ENCODE assay signal across 14 cellular contexts in genomic region chr14:68669101-68669500, GRCh38.
DNase-seq lines count a peak whose midpoint lies in the region; ATAC-seq and TF ChIP-seq lines count a peak whose summit lies in the region.
"Had no signal": no experiment of that assay in that cellular context is flagged by ENCODE, and none has a peak within 500 bp of the region (broad histone marks: within the 10 kb centered on the region; RNA-seq: fewer than 3 reads in every experiment).

No MANE protein-coding gene starts in this region.

- intact Hi-C loops in left colon (cut with DNase I, micrococcal nuclease): no loop called here

- no peaks in the 10 kb centered on the region for H4K20me1 ChIP-seq in GM23338 (replicated peaks; ENCODE audit: insufficient read depth)

- H3K4me3 ChIP-seq in adipocyte (ENCODE audit: low read length) (no peak overlapping the region), GM23338 (no peak overlapping the region)

- H3K36me3 Mint-ChIP-seq in stimulated activated memory B cell treated with anti-CD40 and anti-IgM and Interleukin-4, amounts not matched to agents 10 μg/mL and 1 μg/mL and 100 μg/mL, for 72 hours: peaks cover 23% of the 10 kb centered on the region
- no peaks in the 10 kb centered on the region for H3K36me3 Mint-ChIP-seq in GM23338 (ENCODE audit: low read depth)

- peaks cover 18% of the 10 kb centered on the region for H3K9me2 ChIP-seq in GM23338 (ENCODE audit: insufficient read depth)

- DNase-seq in ELF-1 (ENCODE audit: low read depth, low spot score): peak; percentile 96
- DNase-seq in adipocyte (ENCODE audit: low read depth): peak; percentile 27
- peak; percentile 54 for DNase-seq in left kidney (ENCODE audit: low read depth, low spot score)
- DNase-seq in stimulated activated CD4-positive, alpha-beta T cell treated with anti-CD3 and anti-CD28 coated beads, Interleukin-2, amount 100 ng/mL, for 24 hours: no peak
- DNase-seq in left colon: no peak
- DNase-seq in stimulated activated CD4-positive, alpha-beta T cell treated with anti-CD3 and anti-CD28 coated beads, Interleukin-2, amount 100 ng/mL, for 48 hours: no peak
- no peak for DNase-seq in GM23338 (ENCODE audit: low spot score)
- DNase-seq: C1 segment of cervical spinal cord; NCI-H1436 treated with DMSO at 0.1 percent for 48 hours; NCI-H526; stimulated activated CD4-positive, alpha-beta T cell treated with anti-CD3 and anti-CD28 coated beads, Interleukin-1b, Interleukin-23, amount 100 ng/mL, for 48 hours had no signal

- H2AFZ ChIP-seq in GM23338: no peak overlapping the region

- ATAC-seq in stimulated activated memory B cell treated with anti-CD40 and anti-IgM and Interleukin-4, amounts not matched to agents 10 μg/mL and 1 μg/mL and 100 μg/mL, for 72 hours: no peak
- ATAC-seq in left colon (no peak), GM23338 (no peak)

- H3K79me2 ChIP-seq in GM23338 (replicated peaks; ENCODE audit: insufficient read depth): no peaks in the 10 kb centered on the region

- no peak overlapping the region for H3K4me2 ChIP-seq in GM23338

- H3K4me1 Mint-ChIP-seq in stimulated activated memory B cell treated with anti-CD40 and anti-IgM and Interleukin-4, amounts not matched to agents 10 μg/mL and 1 μg/mL and 100 μg/mL, for 72 hours: peaks cover 59% of the 10 kb centered on the region
- H3K4me1 Mint-ChIP-seq in GM23338: peaks cover 10% of the 10 kb centered on the region

- no peaks in the 10 kb centered on the region for H3K9me3 ChIP-seq in adipocyte (ENCODE audit: control insufficient read depth, low read length)

- H3K4me1 ChIP-seq in adipocyte (ENCODE audit: control insufficient read depth, insufficient read depth, low read length) (peaks cover 86% of the 10 kb centered on the region), GM23338 (ENCODE audit: insufficient read depth) (no peaks in the 10 kb centered on the region)

- H3K27me3 Mint-ChIP-seq in stimulated activated memory B cell treated with anti-CD40 and anti-IgM and Interleukin-4, amounts not matched to agents 10 μg/mL and 1 μg/mL and 100 μg/mL, for 72 hours: no peaks in the 10 kb centered on the region
- H3K27me3 Mint-ChIP-seq in GM23338 (ENCODE audit: insufficient read depth, low read depth, poor library complexity): peaks cover 2% of the 10 kb centered on the region
- H3K27me3 Mint-ChIP-seq: IgD-negative memory B cell had no signal

- H3K9ac ChIP-seq in adipocyte (ENCODE audit: low read length): peak overlapping the region; percentile 35

- H3K9me3 Mint-ChIP-seq in stimulated activated memory B cell treated with anti-CD40 and anti-IgM and Interleukin-4, amounts not matched to agents 10 μg/mL and 1 μg/mL and 100 μg/mL, for 72 hours: peaks cover 3% of the 10 kb centered on the region
- no peaks in the 10 kb centered on the region for H3K9me3 Mint-ChIP-seq in GM23338
- H3K9me3 Mint-ChIP-seq: IgD-negative memory B cell had no signal

- H3K36me3 ChIP-seq in adipocyte (ENCODE audit: control insufficient read depth, insufficient read depth, low read length, severe bottlenecking): no peaks in the 10 kb centered on the region
- H3K36me3 ChIP-seq in GM23338 (ENCODE audit: insufficient read depth): no peaks in the 10 kb centered on the region

- no peak overlapping the region for H3K27ac ChIP-seq in GM23338 (ENCODE audit: low read depth)
- H3K27ac ChIP-seq: VCaP had no signal

- no peak for TF ChIP-seq CTCF in GM23338 (conservative IDR thresholded peaks at IDR 0.05; ENCODE audit: low read depth in 2 of 2)

- no peaks in the 10 kb centered on the region for H3K27me3 ChIP-seq in adipocyte (replicated peaks; ENCODE audit: control insufficient read depth, insufficient read depth, low read length)
- no peaks in the 10 kb centered on the region for H3K27me3 ChIP-seq in GM23338 (ENCODE audit: insufficient read depth)

- H3K27ac Mint-ChIP-seq in stimulated activated memory B cell treated with anti-CD40 and anti-IgM and Interleukin-4, amounts not matched to agents 10 μg/mL and 1 μg/mL and 100 μg/mL, for 72 hours: peak overlapping the region; percentile 74
- H3K27ac Mint-ChIP-seq in GM23338: no peak overlapping the region

- peaks cover 13% of the 10 kb centered on the region for H3F3A ChIP-seq in GM23338 (replicated peaks; ENCODE audit: low read depth)

- no peak overlapping the region for H3K4me3 Mint-ChIP-seq in stimulated activated memory B cell treated with anti-CD40 and anti-IgM and Interleukin-4, amounts not matched to agents 10 μg/mL and 1 μg/mL and 100 μg/mL, for 72 hours
- H3K4me3 Mint-ChIP-seq in GM23338: no peak overlapping the region

TF ChIP-seq in GM23338, 12 proteins besides CTCF, POLR2A, EP300 and RAD21:
- TF ChIP-seq EZH2phosphoT487 (IDR thresholded peaks at IDR 0.05; ENCODE audit: unreplicated experiment): no peak
TF ChIP-seq in GM23338: peak in this region for 0.

Comparison
In these comparisons a context has a peak if more than half of its experiments do, and no peak if none do; other contexts are left out.
1. DNase-seq: peak in ELF-1 (single experiment), adipocyte (single experiment) and left kidney (single experiment); none in stimulated activated CD4-positive, alpha-beta T cell treated with anti-CD3 and anti-CD28 coated beads, Interleukin-2, amount 100 ng/mL, for 24 hours (0 of 2), left colon (0 of 2), stimulated activated CD4-positive, alpha-beta T cell treated with anti-CD3 and anti-CD28 coated beads, Interleukin-2, amount 100 ng/mL, for 48 hours (0 of 2) and GM23338 (single experiment).